ENCODE assay signal across 27 cellular contexts in the genomic region with DNA sequence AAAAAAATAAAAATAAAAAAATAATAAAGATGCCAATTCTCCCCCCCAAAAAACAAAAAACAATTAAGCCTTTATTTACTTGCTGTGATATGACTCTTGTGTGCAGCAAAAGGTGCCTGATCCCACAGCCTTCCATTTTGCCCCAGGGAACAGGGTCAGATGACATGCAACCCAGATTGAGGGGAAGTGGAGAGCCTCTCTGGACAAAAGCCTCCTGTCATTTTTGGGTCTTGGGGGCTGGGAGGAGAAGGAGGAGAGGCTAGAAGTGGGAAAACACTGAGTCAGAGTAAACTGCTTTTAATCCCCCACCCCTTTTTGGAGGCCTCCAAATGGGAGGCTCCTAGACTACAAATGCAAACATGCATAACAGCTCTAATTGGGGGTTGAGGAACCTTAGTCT. TPM values are rescaled to one million over a fixed set of nuclear protein-coding genes. Genes with fewer than 3 reads are reported as not detected.
"Had no signal": no experiment of that assay in that cellular context is flagged by ENCODE, and none has a peak within 500 bp of the region (broad histone marks: within the 10 kb centered on the region; RNA-seq: fewer than 3 reads in every experiment).

No MANE protein-coding gene starts in this region.

- H3K36me3 ChIP-seq: gastrocnemius medialis, heart left ventricle had no signal

- H3K4me3 ChIP-seq: body of pancreas, gastrocnemius medialis, heart left ventricle had no signal

- H3K9me3 ChIP-seq: body of pancreas, gastrocnemius medialis, heart left ventricle had no signal

- DNase-seq: activated CD4-positive, alpha-beta memory T cell treated with anti-CD3 and anti-CD28 coated beads, Interleukin-2, amount 10 ng/mL, durations not matched to agents 7 days and 5 days; activated CD4-positive, alpha-beta T cell treated with anti-CD3 and anti-CD28 coated beads for 36 hours; activated CD4-positive, alpha-beta T cell treated with anti-CD3 and anti-CD28 coated beads, Interleukin-2, amount 10 ng/mL, durations not matched to agents 24 days and 14 days; activated CD4-positive, CD25-positive, alpha-beta regulatory T cell; activated CD4-positive, CD25-positive, alpha-beta regulatory T cell treated with anti-CD3 and anti-CD28 coated beads, Interleukin-2, amount 50 U/mL, for 72 hours; activated effector memory CD4-positive, alpha-beta T cell treated with Interleukin-2 at 50 U/mL for 16 hours; activated gamma-delta T cell treated with Interleukin-2 at 50 U/mL for 16 hours; activated naive CD4-positive, alpha-beta T cell treated with anti-CD3 and anti-CD28 coated beads, Interleukin-2, amount 50 U/mL, for 16 hours; activated naive CD4-positive, alpha-beta T cell treated with Interleukin-2 at 50 U/mL for 16 hours; activated T-cell treated with anti-CD3 and anti-CD28 coated beads, Interleukin-2, amount 50 U/mL, for 4 hours; amygdala; aorta; body of pancreas; caudate nucleus; cortex of kidney; dermis blood vessel endothelial cell; effector CD4-positive, alpha-beta T cell; effector memory CD8-positive, alpha-beta T cell; foreskin fibroblast; gastrocnemius medialis; glutamatergic neuron; heart left ventricle; T-helper 2 cell had no signal

- H3K27me3 ChIP-seq: body of pancreas, gastrocnemius medialis, heart left ventricle had no signal

- ATAC-seq: activated CD4-positive, alpha-beta T cell treated with anti-CD3 and anti-CD28 coated beads for 36 hours; activated T-cell treated with anti-CD3 and anti-CD28 coated beads, Interleukin-2, amount 50 U/mL, for 4 hours; activated T-helper 17 cell treated with anti-CD3 and anti-CD28 coated beads, Interleukin-2, amount 50 U/mL, for 72 hours; body of pancreas; effector memory CD8-positive, alpha-beta T cell; esophagus mucosa; gastrocnemius medialis; heart left ventricle had no signal

- H3K4me1 ChIP-seq: body of pancreas, gastrocnemius medialis, heart left ventricle had no signal

- H3K27ac ChIP-seq: body of pancreas, gastrocnemius medialis, heart left ventricle had no signal

RNA-seq across cellular contexts. Expression of a gene that starts 46.6 kb away (rescaled TPM):
- total RNA-seq: activated CD4-positive, alpha-beta T cell treated with anti-CD3 and anti-CD28 coated beads for 36 hours; activated CD4-positive, alpha-beta T cell treated with anti-CD3 and anti-CD28 coated beads, Interleukin-2, amount 10 ng/mL, durations not matched to agents 24 days and 14 days; activated T-cell treated with anti-CD3 and anti-CD28 coated beads, Interleukin-2, amount 50 U/mL, for 4 hours; activated T-helper 17 cell treated with anti-CD3 and anti-CD28 coated beads, Interleukin-2, amount 50 U/mL, for 72 hours; endothelial cell of umbilical vein; gastrocnemius medialis; T-helper 1 cell treated with Interleukin-12 subunit alpha and Interleukin-12 subunit beta and Interleukin-4 antibody, amounts not matched to agents 30 ng/mL and 1 ng/mL, for 36 hours had no signal
- polyA plus RNA-seq: endothelial cell of umbilical vein had no signal
